In genomic region chr3:64977308-64978100, GRCh38 we compare ENCODE assay signal across 1 cellular context.
TF ChIP-seq lines count a peak whose summit lies in the region.

No MANE protein-coding gene starts in this region.

TF ChIP-seq in GM23338, 12 proteins besides CTCF, POLR2A, EP300 and RAD21 (continued from another document):
- TF ChIP-seq ETS1 (IDR thresholded peaks at IDR 0.05) (no peak), NANOG (IDR thresholded peaks at IDR 0.05; ENCODE audit: borderline replicate concordance) (no peak), ZNF462 (CRISPR knock-in tag; IDR thresholded peaks at IDR 0.05) (no peak), POLR2AphosphoS5 (IDR thresholded peaks at IDR 0.05; ENCODE audit: low read depth) (no peak), ZNF331 (CRISPR knock-in tag; IDR thresholded peaks at IDR 0.05; ENCODE audit: low read depth) (no peak), STAT1 (IDR thresholded peaks at IDR 0.05; ENCODE audit: unreplicated experiment) (no peak), CREB1 (CRISPR knock-in tag; IDR thresholded peaks at IDR 0.05; ENCODE audit: low read depth) (no peak), EZH2phosphoT487 (IDR thresholded peaks at IDR 0.05; ENCODE audit: unreplicated experiment) (no peak), EZH2 (IDR thresholded peaks at IDR 0.05; ENCODE audit: low read depth, unreplicated experiment) (no peak)
